In genomic region chr12:15856097-15856982, GRCh38 we compare ENCODE assay signal across 1 cellular context.
TF ChIP-seq lines count a peak whose summit lies in the region.

No MANE protein-coding gene starts in this region.

TF ChIP-seq in GM23338, 12 proteins besides CTCF, POLR2A, EP300 and RAD21 (continued from another document):
- TF ChIP-seq STAT1 (IDR thresholded peaks at IDR 0.05; ENCODE audit: unreplicated experiment) (no peak), ZNF331 (CRISPR knock-in tag; IDR thresholded peaks at IDR 0.05; ENCODE audit: low read depth) (no peak), NANOG (IDR thresholded peaks at IDR 0.05; ENCODE audit: borderline replicate concordance) (no peak), JUNB (IDR thresholded peaks at IDR 0.05; ENCODE audit: unreplicated experiment) (no peak), EZH2 (IDR thresholded peaks at IDR 0.05; ENCODE audit: low read depth, unreplicated experiment) (no peak), CREB1 (CRISPR knock-in tag; IDR thresholded peaks at IDR 0.05; ENCODE audit: low read depth) (no peak), REST (IDR thresholded peaks at IDR 0.05; ENCODE audit: unreplicated experiment) (no peak), ZNF114 (CRISPR knock-in tag; IDR thresholded peaks at IDR 0.05) (no peak), ETS1 (IDR thresholded peaks at IDR 0.05) (no peak), POLR2AphosphoS5 (IDR thresholded peaks at IDR 0.05; ENCODE audit: low read depth) (no peak)
